In the genomic region with DNA sequence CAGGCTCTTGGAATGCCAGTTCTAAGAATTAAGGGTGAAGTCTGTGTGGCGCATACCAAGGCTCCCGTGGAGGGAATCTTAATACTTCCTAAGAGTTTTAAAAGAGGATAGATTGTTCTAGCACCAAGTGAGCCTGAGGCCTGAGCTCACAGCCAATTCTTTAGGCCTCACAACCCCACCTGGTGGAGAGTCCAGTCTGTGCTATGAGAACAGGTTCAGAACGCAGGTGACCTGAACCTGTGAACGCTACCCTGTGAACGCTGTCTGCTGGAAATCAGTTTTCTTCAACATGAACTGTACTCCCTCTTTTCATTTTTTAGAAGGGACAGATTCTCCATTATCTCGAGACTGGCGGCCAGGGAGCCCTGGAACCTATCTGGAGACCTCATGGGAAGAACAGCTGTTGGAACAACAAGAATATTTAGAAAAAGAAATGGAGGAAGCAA, we compare ENCODE assay signal across 8 cellular contexts. TPM values are rescaled to one million over a fixed set of nuclear protein-coding genes. Genes with fewer than 3 reads are reported as not detected.
A peak's percentile ranks its signal among the peaks of the same experiment; 100 is the strongest.
DNase-seq lines count a peak whose midpoint lies in the region; ATAC-seq, FAIRE-seq and TF ChIP-seq lines count a peak whose summit lies in the region.

No MANE protein-coding gene starts in this region.

- H3K79me2 ChIP-seq in Karpas-422 (ENCODE audit: low read length) (no peaks in the 10 kb centered on the region), HepG2 (ENCODE audit: insufficient read depth, low read length) (no peaks in the 10 kb centered on the region)

- TF ChIP-seq EP300 in HepG2 (IDR thresholded peaks at IDR 0.05; ENCODE audit: low read depth in 2 of 2, low read length in 2 of 2) (no peak), HepG2 (CRISPR knock-in tag; IDR thresholded peaks at IDR 0.05; ENCODE audit: borderline replicate concordance) (no peak)

- H2AFZ ChIP-seq in Karpas-422 (ENCODE audit: low read length) (0 out of 2 replicates have a peak overlapping the region, but pooled peaks have one; percentile 67), HepG2 (ENCODE audit: low read length) (peak overlapping the region; percentile 49)

- TF ChIP-seq RAD21 in HepG2 (CRISPR knock-in tag; IDR thresholded peaks at IDR 0.05) = peak; percentile 66

- ATAC-seq in GM18498 (IDR thresholded peaks at IDR 0.05; ENCODE audit: unreplicated experiment) = peak; percentile 74
- peak; percentile 85 for ATAC-seq in activated B cell treated with CpG ODN at 0.5 μM for 24 hours (ENCODE audit: low read depth)
- ATAC-seq in HepG2 = peak; percentile 86
- no peak for ATAC-seq in GM18517 (IDR thresholded peaks at IDR 0.05; ENCODE audit: unreplicated experiment)

- 22% methylated on average over 7 of the region's 7 CpGs for WGBS in HepG2 (ENCODE audit: low lambda C conversion rate)

- H3K4me2 ChIP-seq in Karpas-422 (ENCODE audit: low read depth, low read length, poor library complexity, severe bottlenecking) (peak overlapping the region; percentile 32), HepG2 (ENCODE audit: low read depth, low read length) (peak overlapping the region; percentile 72)

- no peaks in the 10 kb centered on the region for H3K36me3 Mint-ChIP-seq in activated B cell treated with CpG ODN at 0.5 μM for 24 hours (ENCODE audit: low read depth)

- in situ Hi-C loops in HepG2 (cut with HindIII; ENCODE audit: extremely low pct_ligation_motif_present, low pct_unique_long_range_greater_than_20kb) = no loop called here

- H3K27ac Mint-ChIP-seq in activated B cell treated with CpG ODN at 0.5 μM for 24 hours = no peak overlapping the region

- no peaks in the 10 kb centered on the region for H3K9me2 ChIP-seq in Karpas-422 (replicated peaks; ENCODE audit: insufficient read depth, low read length)

- TF ChIP-seq POLR2A in HepG2 (IDR thresholded peaks at IDR 0.05; ENCODE audit: insufficient read depth in 1 of 2, low read depth in 2 of 2, low read length in 2 of 2) = no peak

- TF ChIP-seq CTCF in AG04449 (IDR thresholded peaks at IDR 0.05; ENCODE audit: insufficient read depth, low read length, missing control alignments) (peak; percentile 60), activated B cell treated with CpG ODN at 0.5 μM for 24 hours (IDR thresholded peaks at IDR 0.05) (no peak), HepG2 (CRISPR knock-in tag; IDR thresholded peaks at IDR 0.05) (peak; percentile 86)

- H3K27ac ChIP-seq in Karpas-422 (ENCODE audit: low read length) = no peak overlapping the region
- peak overlapping the region; percentile 78 for H3K27ac ChIP-seq in HepG2 (ENCODE audit: extremely low read length, insufficient read depth, low read length)

- no peaks in the 10 kb centered on the region for H3K27me3 ChIP-seq in Karpas-422 (ENCODE audit: low read length)
- no peaks in the 10 kb centered on the region for H3K27me3 ChIP-seq in HepG2 (ENCODE audit: control insufficient read depth in 1 of 2, insufficient read depth in 2 of 2, low read length in 2 of 2)

- intact Hi-C loops in activated B cell treated with CpG ODN at 0.5 μM for 24 hours (cut with micrococcal nuclease) = loop anchor here (1.0 kb wide), 3 partner anchors 51 to 103 kb away; partner anchors contain the start of genes CFAP68 and FDXACB1
- intact Hi-C loops in HepG2 (cut with micrococcal nuclease; ENCODE audit: unreplicated experiment) = loop anchor here (1.0 to 2.0 kb wide), 4 partner anchors 43 to 104 kb away; partner anchors contain the start of gene DLAT

- H3K4me3 Mint-ChIP-seq in activated B cell treated with CpG ODN at 0.5 μM for 24 hours = no peak overlapping the region

- H3K9ac ChIP-seq in Karpas-422 (ENCODE audit: low read length) (no peak overlapping the region), HepG2 (ENCODE audit: insufficient read depth, low read depth, low read length) (0 out of 2 replicates have a peak overlapping the region, but pooled peaks have one; percentile 61)

- peak; percentile 92 for FAIRE-seq in HepG2 (lab: Jason Lieb, UNC)

- CTCF ChIA-PET in AG04449 (lab: Yijun Ruan, JAX) = interaction anchor here (0.5 to 6.8 kb wide), 21 partner anchors 9 to 376 kb away, joined by 3 to 134 read pairs (median 5); partner anchors contain the start of genes ALG9, DIXDC1 and FDXACB1
- CTCF ChIA-PET in activated B cell treated with CpG ODN at 0.5 μM for 24 hours (lab: Charles Lee) = interaction anchor here (0.7 to 3.6 kb wide), 13 partner anchors 10 to 111 kb away, joined by 3 to 39 read pairs (median 6); partner anchors contain the start of genes ALG9 and DIXDC1
- CTCF ChIA-PET in HepG2 (lab: Yijun Ruan, JAX; ENCODE audit: low intra/inter-chr PET ratio, low total read pairs) = interaction anchor here (1.4 to 1.9 kb wide), 2 partner anchors 50 to 103 kb away, joined by 7 to 10 read pairs; partner anchors contain the start of genes CFAP68 and FDXACB1

- H3K4me3 ChIP-seq in AG04449 (ENCODE audit: low read depth, low read length) (no peak overlapping the region), Karpas-422 (ENCODE audit: low read length) (no peak overlapping the region), HepG2 (replicated peaks in 1 of 3; ENCODE audit: insufficient read depth in 1 of 3, low read depth in 2 of 3, low read length in 3 of 3) (no peak overlapping the region; a peak in 1 of 6 replicates)

- POLR2A ChIA-PET in AG04449 (lab: Yijun Ruan, JAX) = no interaction called here
- POLR2A ChIA-PET in activated B cell treated with CpG ODN at 0.5 μM for 24 hours (lab: Charles Lee) = interaction anchor here (0.6 to 2.5 kb wide), 2 partner anchors 48 to 50 kb away, joined by 4 to 8 read pairs; no protein-coding TSS in a partner anchor
- POLR2A ChIA-PET in HepG2 (lab: Yijun Ruan, JAX) = interaction anchor here (0.9 to 3.0 kb wide), 13 partner anchors 15 to 111 kb away, joined by 3 to 18 read pairs (median 5); partner anchors contain the start of genes ALG9, C11orf52, DIXDC1 and DLAT

- H4K20me1 ChIP-seq in Karpas-422 (ENCODE audit: insufficient read depth, low read depth, low read length) (no peaks in the 10 kb centered on the region), HepG2 (ENCODE audit: insufficient read depth, low read length) (no peaks in the 10 kb centered on the region)

- H3K36me3 ChIP-seq in Karpas-422 (ENCODE audit: insufficient read depth, low read length) (no peaks in the 10 kb centered on the region), HepG2 (replicated peaks in 1 of 2; ENCODE audit: control insufficient read depth in 1 of 2, insufficient read depth in 2 of 2, low read length in 2 of 2) (peaks cover 0 to 29% of the 10 kb centered on the region in 2 experiments; a peak in 2 of 5 replicates)

- BruUV-seq in HepG2 (replicated peaks; lab: Mats Ljungman, UMichigan) = no TSS peak

- DNase-seq in AG04449 (ENCODE audit: low read depth, low spot score) = no peak
- DNase-seq in Karpas-422 = peak; percentile 79
- DNase-seq in activated B cell treated with CpG ODN at 0.5 μM for 24 hours = no peak
- DNase-seq in cerebellar cortex (ENCODE audit: low spot score) = peak; percentile 86
- DNase-seq in HepG2 (ENCODE audit: low spot score) = peak; percentile 70
- DNase-seq in stimulated activated CD4-positive, alpha-beta T cell treated with anti-CD3 and anti-CD28 coated beads, TNF-alpha, amount 100 ng/mL, for 48 hours (ENCODE audit: low read depth in 3 of 3) = peak in 2 of 3 donors; percentile 15 to 48

- peaks cover 7% of the 10 kb centered on the region for H3K4me1 Mint-ChIP-seq in activated B cell treated with CpG ODN at 0.5 μM for 24 hours

- H3K9me3 ChIP-seq in Karpas-422 (ENCODE audit: low read length) (no peaks in the 10 kb centered on the region), HepG2 (ENCODE audit: low read length) (no peaks in the 10 kb centered on the region)

- H3K27me3 Mint-ChIP-seq in activated B cell treated with CpG ODN at 0.5 μM for 24 hours = peaks cover 21% of the 10 kb centered on the region

- H3K4me1 ChIP-seq in Karpas-422 (ENCODE audit: low read length) (peaks cover 4% of the 10 kb centered on the region), HepG2 (ENCODE audit: insufficient read depth, low read length) (peaks cover 40% of the 10 kb centered on the region)

- no peaks in the 10 kb centered on the region for H3K9me3 Mint-ChIP-seq in activated B cell treated with CpG ODN at 0.5 μM for 24 hours

RNA-seq across cellular contexts. Expression of gene DLAT, which starts 43.2 kb away (rescaled TPM):
- 26.1 and 39.8 TPM in 2 replicates for total RNA-seq in Karpas-422 (2014; rRNA removed; shearing (Covaris generic); ENCODE audit: low replicate concordance)
- total RNA-seq in activated B cell treated with CpG ODN at 0.5 μM for 24 hours (27.5 and 31.5 TPM in 2 replicates), HepG2 (2016; rRNA removed; fragmentation: Illumina TruSeq; extraction: Trizol) (62.2 and 73.2 TPM in 2 replicates)
- 15.1 and 15.7 TPM in 2 replicates for total RNA-seq in HepG2 (2016; cell fraction: cytosol; rRNA removed; fragmentation: Illumina TruSeq; extraction: Trizol; ENCODE audit: low read depth)
- 63.4 and 67.7 TPM in 2 replicates for total RNA-seq in HepG2 (2016; cell fraction: insoluble cytoplasmic fraction; rRNA removed; fragmentation: Illumina TruSeq; extraction: Trizol)
- total RNA-seq in HepG2 (2016; cell fraction: membrane; rRNA removed; fragmentation: Illumina TruSeq; extraction: Trizol) = 30.4 and 35.5 TPM in 2 replicates
- total RNA-seq in HepG2 (2016; cell fraction: nucleus; rRNA removed; fragmentation: Illumina TruSeq; extraction: Trizol) = 32.8 and 36.5 TPM in 2 replicates
- 21.5 and 26.4 TPM in 2 replicates for polyA plus RNA-seq in HepG2 (2011; rRNA removed)
- polyA plus RNA-seq in HepG2 (2011; cell fraction: cytosol; rRNA removed) = 15.5 and 18.8 TPM in 2 replicates
- 9.0 and 9.7 TPM in 2 replicates for polyA plus RNA-seq in HepG2 (2011; cell fraction: nucleus; rRNA removed)
- 19.8 and 28.1 TPM in 2 replicates for polyA plus RNA-seq in HepG2 (2012)
- polyA plus RNA-seq in HepG2 (2016; cell fraction: cytosol; fragmentation: Illumina TruSeq; extraction: Trizol; ENCODE audit: low read depth) = 7.9 TPM in 2 replicates
- polyA plus RNA-seq in HepG2 (2016; cell fraction: insoluble cytoplasmic fraction; fragmentation: Illumina TruSeq; extraction: Trizol; ENCODE audit: low read depth) = 71.4 and 72.1 TPM in 2 replicates
- 18.4 and 21.2 TPM in 2 replicates for polyA plus RNA-seq in HepG2 (2016; cell fraction: membrane; fragmentation: Illumina TruSeq; extraction: Trizol; ENCODE audit: low read depth)
- 37.6 and 38.9 TPM in 2 replicates for polyA plus RNA-seq in HepG2 (2016; cell fraction: nucleus; fragmentation: Illumina TruSeq; extraction: Trizol; ENCODE audit: insufficient read depth, low read depth)
- 27.1 and 37.7 TPM in 2 replicates for polyA minus RNA-seq in HepG2 (2011; rRNA and poly(A)+ RNA removed; ENCODE audit: low replicate concordance)
- polyA minus RNA-seq in HepG2 (2011; cell fraction: cytosol; rRNA and poly(A)+ RNA removed) = 30.4 and 33.5 TPM in 2 replicates
- 24.3 and 31.8 TPM in 2 replicates for polyA minus RNA-seq in HepG2 (2011; cell fraction: nucleus; rRNA and poly(A)+ RNA removed)

RNA-seq across cellular contexts. Expression of gene DIXDC1, which starts 44.9 kb away (rescaled TPM):
- 2.0 and 2.8 TPM in 2 replicates for total RNA-seq in Karpas-422 (2014; rRNA removed; shearing (Covaris generic); ENCODE audit: low replicate concordance)
- total RNA-seq in activated B cell treated with CpG ODN at 0.5 μM for 24 hours (0.20 and 1.0 TPM in 2 replicates), HepG2 (2016; rRNA removed; fragmentation: Illumina TruSeq; extraction: Trizol) (25.0 and 29.7 TPM in 2 replicates)
- total RNA-seq in HepG2 (2016; cell fraction: cytosol; rRNA removed; fragmentation: Illumina TruSeq; extraction: Trizol; ENCODE audit: low read depth) = 3.1 and 3.8 TPM in 2 replicates
- 25.9 and 27.6 TPM in 2 replicates for total RNA-seq in HepG2 (2016; cell fraction: insoluble cytoplasmic fraction; rRNA removed; fragmentation: Illumina TruSeq; extraction: Trizol)
- total RNA-seq in HepG2 (2016; cell fraction: membrane; rRNA removed; fragmentation: Illumina TruSeq; extraction: Trizol) = 9.8 and 10.5 TPM in 2 replicates
- total RNA-seq in HepG2 (2016; cell fraction: nucleus; rRNA removed; fragmentation: Illumina TruSeq; extraction: Trizol) = 23.5 and 24.4 TPM in 2 replicates
- polyA plus RNA-seq in HepG2 (2011; rRNA removed) = 7.8 and 10.4 TPM in 2 replicates
- 5.8 and 6.4 TPM in 2 replicates for polyA plus RNA-seq in HepG2 (2011; cell fraction: cytosol; rRNA removed)
- polyA plus RNA-seq in HepG2 (2011; cell fraction: nucleus; rRNA removed) = 8.3 and 10.8 TPM in 2 replicates
- polyA plus RNA-seq in HepG2 (2012) = 5.4 and 8.1 TPM in 2 replicates
- polyA plus RNA-seq in HepG2 (2016; cell fraction: cytosol; fragmentation: Illumina TruSeq; extraction: Trizol; ENCODE audit: low read depth) = 0.92 and 1.2 TPM in 2 replicates
- 18.3 and 18.5 TPM in 2 replicates for polyA plus RNA-seq in HepG2 (2016; cell fraction: insoluble cytoplasmic fraction; fragmentation: Illumina TruSeq; extraction: Trizol; ENCODE audit: low read depth)
- polyA plus RNA-seq in HepG2 (2016; cell fraction: membrane; fragmentation: Illumina TruSeq; extraction: Trizol; ENCODE audit: low read depth) = 3.9 and 4.0 TPM in 2 replicates
- 15.8 and 16.2 TPM in 2 replicates for polyA plus RNA-seq in HepG2 (2016; cell fraction: nucleus; fragmentation: Illumina TruSeq; extraction: Trizol; ENCODE audit: insufficient read depth, low read depth)
- 14.7 and 35.3 TPM in 2 replicates for polyA minus RNA-seq in HepG2 (2011; rRNA and poly(A)+ RNA removed; ENCODE audit: low replicate concordance)
- 13.1 and 16.2 TPM in 2 replicates for polyA minus RNA-seq in HepG2 (2011; cell fraction: cytosol; rRNA and poly(A)+ RNA removed)
- polyA minus RNA-seq in HepG2 (2011; cell fraction: nucleus; rRNA and poly(A)+ RNA removed) = 27.1 and 33.9 TPM in 2 replicates

Comparison
In these comparisons a context has a peak if more than half of its experiments do, and no peak if none do; other contexts are left out.
1. DNase-seq: peak in Karpas-422 (single experiment), cerebellar cortex (single experiment), HepG2 (single experiment) and stimulated activated CD4-positive, alpha-beta T cell treated with anti-CD3 and anti-CD28 coated beads, TNF-alpha, amount 100 ng/mL, for 48 hours (2 of 3); none in AG04449 (single experiment) and activated B cell treated with CpG ODN at 0.5 μM for 24 hours (single experiment).